Comparison of ENCODE assay signal across 9 cellular contexts in genomic region chr2:219175486-219175885, GRCh38. TPM values are rescaled to one million over a fixed set of nuclear protein-coding genes. Genes with fewer than 3 reads are reported as not detected.
DNase-seq lines count a peak whose midpoint lies in the region; ATAC-seq and TF ChIP-seq lines count a peak whose summit lies in the region.
"Had no signal": no experiment of that assay in that cellular context is flagged by ENCODE, and none has a peak within 500 bp of the region (broad histone marks: within the 10 kb centered on the region; RNA-seq: fewer than 3 reads in every experiment).

No MANE protein-coding gene starts in this region.

- peaks cover 33% of the 10 kb centered on the region for H3K79me2 ChIP-seq in ACC112 (ENCODE audit: control insufficient read depth, insufficient read depth, low read length, unreplicated experiment)

- H3K4me3 ChIP-seq in ACC112 (ENCODE audit: low read depth, low read length) (peak overlapping the region; percentile 88), HUES6 (ENCODE audit: low read depth, low read length) (peak overlapping the region; percentile 98)

- peak overlapping the region; percentile 35 for H3K27ac Mint-ChIP-seq in MCF 10A (ENCODE audit: low read depth, unreplicated experiment)
- H3K27ac Mint-ChIP-seq in naive B cell = peak overlapping the region; percentile 94 to 100 (median 98)

- TF ChIP-seq CTCF in MCF 10A (IDR thresholded peaks at IDR 0.05; ENCODE audit: unreplicated experiment) = no peak

- no peak for ATAC-seq in naive B cell (ENCODE audit: low read depth in 2 of 2)
- no peak for ATAC-seq in HG03159 (IDR thresholded peaks at IDR 0.05; ENCODE audit: unreplicated experiment)
- no peak for ATAC-seq in GM21381 (IDR thresholded peaks at IDR 0.05; ENCODE audit: unreplicated experiment)

- H3K4me1 Mint-ChIP-seq in MCF 10A (ENCODE audit: insufficient read depth, unreplicated experiment) (peaks cover 8% of the 10 kb centered on the region), naive B cell (peaks cover 51 to 66% (median 52%) of the 10 kb centered on the region in 3 donors)

- H3K27me3 Mint-ChIP-seq in MCF 10A (ENCODE audit: insufficient read depth, unreplicated experiment) (no peaks in the 10 kb centered on the region), naive B cell (no peaks in the 10 kb centered on the region)

- POLR2A ChIA-PET in MCF 10A (lab: Yijun Ruan, JAX) = interaction anchor here (0.5 to 3.4 kb wide), 19 partner anchors 9 to 341 kb away, joined by 3 to 93 read pairs (median 11); partner anchors contain the start of genes ABCB6, ANKZF1, ATG9A and DNAJB2

- H2AFZ ChIP-seq in ACC112 (ENCODE audit: low read length, unreplicated experiment) = no peak overlapping the region

- H3K9ac ChIP-seq in HUES6 (ENCODE audit: low read length) = no peak overlapping the region

- CTCF ChIA-PET in MCF 10A (lab: Yijun Ruan, JAX) = interaction anchor here (0.7 to 9.3 kb wide), 13 partner anchors 12 to 165 kb away, joined by 3 to 82 read pairs (median 6); partner anchors contain the start of genes ANKZF1, ATG9A, DNAJB2 and NHEJ1

- intact Hi-C loops in MCF 10A (cut with micrococcal nuclease) = loop anchor here (5.0 kb wide), 1 partner anchor 102 kb away; the partner anchor contains the start of gene DNAJB2

- no peak for DNase-seq in MCF 10A (ENCODE audit: unreplicated experiment)
- no peak for DNase-seq in naive B cell
- DNase-seq in stimulated activated CD8-positive, alpha-beta memory T cell treated with anti-CD3 and anti-CD28 coated beads, Interleukin-4, amount 100 ng/mL, for 48 hours = no peak
- no peak for DNase-seq in hypothalamus (lab: John Stamatoyannopoulos, UW)
- DNase-seq: effector CD8-positive, alpha-beta T cell had no signal

- peak overlapping the region; percentile 82 for H3K4me3 Mint-ChIP-seq in MCF 10A (ENCODE audit: unreplicated experiment)
- peak overlapping the region; percentile 92 to 99 (median 97) for H3K4me3 Mint-ChIP-seq in naive B cell

- H3K36me3 ChIP-seq in ACC112 (ENCODE audit: insufficient read depth, low read length) (no peaks in the 10 kb centered on the region), HUES6 (ENCODE audit: control insufficient read depth, insufficient read depth, low read length) (peaks cover 29% of the 10 kb centered on the region)

- H3K27me3 ChIP-seq in ACC112 (ENCODE audit: insufficient read depth, low read length) = no peaks in the 10 kb centered on the region
- H3K27me3 ChIP-seq in HUES6 (ENCODE audit: control insufficient read depth, insufficient read depth, low read length) = no peaks in the 10 kb centered on the region

- no peaks in the 10 kb centered on the region for H3K9me3 ChIP-seq in HUES6 (ENCODE audit: control insufficient read depth, insufficient read depth, low read depth, low read length)

- H3K9me3 Mint-ChIP-seq in MCF 10A (ENCODE audit: unreplicated experiment) (no peaks in the 10 kb centered on the region), naive B cell (no peaks in the 10 kb centered on the region)

- peaks cover 19% of the 10 kb centered on the region for H3K4me1 ChIP-seq in ACC112 (ENCODE audit: control insufficient read depth, insufficient read depth, low read length, unreplicated experiment)
- peaks cover 15% of the 10 kb centered on the region for H3K4me1 ChIP-seq in HUES6 (ENCODE audit: control insufficient read depth, insufficient read depth, low read length)

- no TSS peak for BruUV-seq in MCF 10A (replicated peaks; lab: Mats Ljungman, UMichigan)

- H3K27ac ChIP-seq in ACC112 (ENCODE audit: low read depth, low read length) = no peak overlapping the region
- no peak overlapping the region for H3K27ac ChIP-seq in HUES6 (ENCODE audit: low read depth, low read length)

- H3K36me3 Mint-ChIP-seq in MCF 10A (ENCODE audit: insufficient read depth, unreplicated experiment) (peaks cover 41% of the 10 kb centered on the region), naive B cell (peaks cover 7 to 23% of the 10 kb centered on the region in 2 donors)

RNA-seq across cellular contexts. Expression of gene CNPPD1, which starts 1.2 kb away (rescaled TPM):
- total RNA-seq in MCF 10A (2022) = 33.9 and 39.1 TPM in 2 replicates
- 100 to 1,000 TPM; 112 to 157 (median 133) TPM for polyA plus RNA-seq in naive B cell (ENCODE audit: low read depth in 6 of 6)

RNA-seq across cellular contexts. Expression of gene RETREG2, which starts 2.6 kb away (rescaled TPM):
- 49.3 and 64.5 TPM in 2 replicates for total RNA-seq in MCF 10A (2022)
- polyA plus RNA-seq in naive B cell (ENCODE audit: low read depth in 6 of 6) = 100 to 1,000 TPM in 1 of 6 donors, 10 to 100 TPM in 5; 54.7 to 113 (median 62.7) TPM

RNA-seq across cellular contexts. Expression of gene SLC23A3, which starts 5.7 kb away (rescaled TPM):
- 1.7 and 2.6 TPM in 2 replicates for total RNA-seq in MCF 10A (2022)
- under 1 TPM in 2 of 6 donors, not detected in 4; 0.18 to 0.24 TPM for polyA plus RNA-seq in naive B cell (ENCODE audit: low read depth in 6 of 6)

RNA-seq across cellular contexts. Expression of gene NHEJ1, which starts 14.9 kb away (rescaled TPM):
- 7.5 and 11.5 TPM in 2 replicates for total RNA-seq in MCF 10A (2022)
- 10 to 100 TPM; 24.8 to 31.5 (median 27.7) TPM for polyA plus RNA-seq in naive B cell (ENCODE audit: low read depth in 6 of 6)

RNA-seq across cellular contexts. Expression of gene ZFAND2B, which starts 31.1 kb away (rescaled TPM):
- total RNA-seq in MCF 10A (2022) = 61.0 and 73.1 TPM in 2 replicates
- 10 to 100 TPM; 50.7 to 77.7 (median 57.9) TPM for polyA plus RNA-seq in naive B cell (ENCODE audit: low read depth in 6 of 6)
